11 cellular contexts compared by ENCODE assay signal in the genomic region with DNA sequence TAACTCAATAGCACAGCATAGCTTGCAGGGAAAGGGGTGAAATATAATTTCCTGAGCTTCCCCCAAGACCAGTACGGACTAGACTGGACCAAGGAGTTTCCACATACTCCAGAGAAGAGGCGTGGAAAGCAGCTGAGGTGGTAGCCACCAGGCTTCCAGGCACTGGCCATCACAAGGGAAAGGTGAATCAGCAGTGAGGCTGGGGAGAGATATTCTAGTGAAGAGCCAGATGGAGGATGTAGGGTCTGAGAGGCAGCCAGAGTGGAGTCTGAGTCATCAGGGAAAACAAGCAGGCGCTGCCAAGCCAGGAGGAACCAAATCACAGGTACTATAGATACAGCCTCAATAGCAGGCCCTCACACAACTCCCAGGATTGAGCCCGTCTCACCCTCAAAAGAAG. TPM values are rescaled to one million over a fixed set of nuclear protein-coding genes. Genes with fewer than 3 reads are reported as not detected.
DNase-seq lines count a peak whose midpoint lies in the region; ATAC-seq and TF ChIP-seq lines count a peak whose summit lies in the region.
"Had no signal": no experiment of that assay in that cellular context is flagged by ENCODE, and none has a peak within 500 bp of the region (broad histone marks: within the 10 kb centered on the region; RNA-seq: fewer than 3 reads in every experiment).

No MANE protein-coding gene starts in this region.

- peak; percentile 59 for ATAC-seq in omental fat pad (ENCODE audit: low FRiP score)
- ATAC-seq in GM21360 (IDR thresholded peaks at IDR 0.05; ENCODE audit: unreplicated experiment) = no peak
- ATAC-seq: activated CD4-positive, CD25-positive, alpha-beta regulatory T cell treated with anti-CD3 and anti-CD28 coated beads, Interleukin-2, amount 50 U/mL, for 24 hours had no signal

- no peak overlapping the region for H3K27ac ChIP-seq in coronary artery
- H3K27ac ChIP-seq: ascending aorta had no signal

- DNase-seq in EL (peak; percentile 87), NCI-H2029 treated with DMSO at 0.1 percent for 48 hours (lab: John Stamatoyannopoulos, UW) (peak; percentile 15), dermis blood vessel endothelial cell (peak; percentile 89), omental fat pad (ENCODE audit: low spot score) (no peak), NCI-H748 (lab: John Stamatoyannopoulos, UW; ENCODE audit: unreplicated experiment) (no peak), coronary artery (ENCODE audit: low spot score) (no peak)
- DNase-seq: NCI-H748 treated with DMSO at 0.1 percent for 48 hours, small intestine had no signal

- TF ChIP-seq CTCF in omental fat pad (IDR thresholded peaks at IDR 0.05) = no peak
- TF ChIP-seq CTCF in coronary artery (IDR thresholded peaks at IDR 0.05) = no peak

- H3K4me3 ChIP-seq in coronary artery = no peak overlapping the region
- H3K4me3 ChIP-seq: ascending aorta had no signal

RNA-seq across cellular contexts. Expression of a gene that starts 9.6 kb away (rescaled TPM):
- 12.7 and 15.3 TPM in 2 replicates for total RNA-seq in dermis blood vessel endothelial cell
- total RNA-seq in omental fat pad = 10 to 100 TPM; 16.4 to 19.8 (median 18.0) TPM

Comparison
In these comparisons a context has a peak if more than half of its experiments do, and no peak if none do; other contexts are left out.
1. DNase-seq: peak in EL (single experiment), NCI-H2029 treated with DMSO at 0.1 percent for 48 hours (single experiment) and dermis blood vessel endothelial cell (single experiment); none in omental fat pad (single experiment), NCI-H748 (single experiment) and coronary artery (single experiment).